In the genomic region with DNA sequence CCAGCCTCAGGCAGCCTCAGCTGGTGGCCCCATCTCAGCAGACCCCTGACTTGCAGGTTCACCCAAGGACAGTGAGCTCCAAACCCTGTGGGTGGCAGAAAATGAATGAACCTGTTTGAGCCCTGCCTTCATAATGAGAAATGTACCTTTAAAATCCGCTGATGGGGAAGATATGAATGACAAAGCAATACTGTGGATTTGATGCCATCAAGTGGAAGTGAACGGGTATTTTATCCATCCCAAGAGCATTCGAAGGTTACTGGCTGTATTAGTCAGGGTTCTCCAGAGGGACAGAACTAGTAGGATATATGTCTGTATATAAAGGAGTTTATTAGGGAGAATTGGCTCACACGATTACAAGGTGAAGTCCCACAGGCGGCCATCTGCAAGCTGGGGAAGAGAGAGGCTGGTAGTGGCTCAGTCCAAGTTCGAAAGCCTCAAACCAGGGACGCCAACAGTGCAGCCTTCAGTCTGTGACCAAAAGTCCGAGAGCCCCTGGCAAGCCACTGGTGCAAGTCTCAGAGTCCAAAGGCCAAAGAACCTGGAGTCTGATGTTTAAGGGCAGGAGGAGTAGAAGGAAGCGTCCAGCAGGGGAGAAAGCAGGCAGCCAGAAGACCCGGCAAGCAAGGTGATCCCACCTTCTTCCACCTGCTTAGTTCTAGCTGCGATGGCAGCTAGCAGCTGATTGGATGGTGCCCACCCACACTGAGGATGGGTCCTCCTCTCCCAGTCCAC, we compare ENCODE assay signal across 14 cellular contexts. TPM values are rescaled to one million over a fixed set of nuclear protein-coding genes. Genes with fewer than 3 reads are reported as not detected.
DNase-seq lines count a peak whose midpoint lies in the region; TF ChIP-seq lines count a peak whose summit lies in the region.
"Had no signal": no experiment of that assay in that cellular context is flagged by ENCODE, and none has a peak within 500 bp of the region (broad histone marks: within the 10 kb centered on the region; RNA-seq: fewer than 3 reads in every experiment).

No MANE protein-coding gene starts in this region.

- WGBS in GM23248 (ENCODE audit: low coverage in 1 of 2, low lambda C conversion rate in 2 of 2, missing lambda C conversion rate in 2 of 2), 2 experiments, result 62 to 64% methylated on average over 11 of the region's 11 CpGs

- peaks cover 2% of the 10 kb centered on the region for H3K27me3 Mint-ChIP-seq in activated T-helper 1 cell treated with anti-CD3 and anti-CD28 coated beads, Interleukin-12 subunit alpha, Interleukin-12 subunit beta, Interleukin-2, Interleukin-4 antibody, amounts not matched to agents 30 ng/mL and 10 ng/mL and 1 ng/mL, durations not matched to agents 14 hours and 24 hours and 36 hours (ENCODE audit: insufficient read depth)

- peaks cover 71% of the 10 kb centered on the region for H3K4me1 Mint-ChIP-seq in activated T-helper 1 cell treated with anti-CD3 and anti-CD28 coated beads, Interleukin-12 subunit alpha, Interleukin-12 subunit beta, Interleukin-2, Interleukin-4 antibody, amounts not matched to agents 30 ng/mL and 10 ng/mL and 1 ng/mL, durations not matched to agents 14 hours and 24 hours and 36 hours (ENCODE audit: low read depth)

- H3K4me1 ChIP-seq in BLaER1 treated with 17β-estradiol and CSF1 and Interleukin-3, amounts not matched to agents 10 nM and 100 nM, result peaks cover 87 to 100% (median 97%) of the 10 kb centered on the region in 10 experiments
- no peaks in the 10 kb centered on the region for H3K4me1 ChIP-seq in GM23248 (ENCODE audit: insufficient read depth)
- H3K4me1 ChIP-seq in right atrium auricular region, result peaks cover 0 to 89% of the 10 kb centered on the region in 2 donors
- H3K4me1 ChIP-seq in Karpas-422 (ENCODE audit: low read length), result no peaks in the 10 kb centered on the region

- no peaks in the 10 kb centered on the region for H3K27me3 ChIP-seq in BLaER1 treated with 17β-estradiol and CSF1 and Interleukin-3, amounts not matched to agents 10 nM and 100 nM
- no peaks in the 10 kb centered on the region; the same call in 1 of the 2 replicates for H3K27me3 ChIP-seq in GM23248 (replicated peaks; ENCODE audit: insufficient read depth)
- no peaks in the 10 kb centered on the region for H3K27me3 ChIP-seq in right atrium auricular region
- no peaks in the 10 kb centered on the region for H3K27me3 ChIP-seq in Karpas-422 (ENCODE audit: low read length)
- H3K27me3 ChIP-seq: adrenal gland had no signal

- H2AFZ ChIP-seq in GM23248, result no peak overlapping the region
- H2AFZ ChIP-seq in Karpas-422 (ENCODE audit: low read length), result no peak overlapping the region

- intact Hi-C loops in activated T-helper 1 cell treated with anti-CD3 and anti-CD28 coated beads, Interleukin-12 subunit alpha, Interleukin-12 subunit beta, Interleukin-2, Interleukin-4 antibody, amounts not matched to agents 30 ng/mL and 10 ng/mL and 1 ng/mL, durations not matched to agents 14 hours and 24 hours and 36 hours (cut with micrococcal nuclease), result loop anchor here (5.0 to 10.0 kb wide), 5 partner anchors 191 to 446 kb away; partner anchors contain the start of gene PPP1CB

- peak overlapping the region; percentile 83 to 99 (median 97) for H3K4me2 ChIP-seq in BLaER1 treated with 17β-estradiol and CSF1 and Interleukin-3, amounts not matched to agents 10 nM and 100 nM
- H3K4me2 ChIP-seq in GM23248 (ENCODE audit: unreplicated experiment) (no peak overlapping the region), Karpas-422 (ENCODE audit: low read depth, low read length, poor library complexity, severe bottlenecking) (no peak overlapping the region)

- no peaks in the 10 kb centered on the region for H3K9me3 Mint-ChIP-seq in activated T-helper 1 cell treated with anti-CD3 and anti-CD28 coated beads, Interleukin-12 subunit alpha, Interleukin-12 subunit beta, Interleukin-2, Interleukin-4 antibody, amounts not matched to agents 30 ng/mL and 10 ng/mL and 1 ng/mL, durations not matched to agents 14 hours and 24 hours and 36 hours

- H3K4me3 Mint-ChIP-seq in activated T-helper 1 cell treated with anti-CD3 and anti-CD28 coated beads, Interleukin-12 subunit alpha, Interleukin-12 subunit beta, Interleukin-2, Interleukin-4 antibody, amounts not matched to agents 30 ng/mL and 10 ng/mL and 1 ng/mL, durations not matched to agents 14 hours and 24 hours and 36 hours, result peak overlapping the region; percentile 88

- H3F3A ChIP-seq in GM23248 (ENCODE audit: insufficient read depth), result no peaks in the 10 kb centered on the region

- in situ Hi-C loops in GM23248 (cut with MboI), result no loop called here

- TF ChIP-seq CTCF in right atrium auricular region (IDR thresholded peaks at IDR 0.05), result peak in 1 of 2 donors; percentile 25

- H3K9me2 ChIP-seq in GM23248 (ENCODE audit: insufficient read depth) (no peaks in the 10 kb centered on the region), Karpas-422 (replicated peaks; ENCODE audit: insufficient read depth, low read length) (no peaks in the 10 kb centered on the region)

- H3K9me3 ChIP-seq in BLaER1 treated with 17β-estradiol and CSF1 and Interleukin-3, amounts not matched to agents 10 nM and 100 nM (replicated peaks in 1 of 11), result no peaks in the 10 kb centered on the region
- no peaks in the 10 kb centered on the region for H3K9me3 ChIP-seq in GM23248 (ENCODE audit: low read depth)
- no peaks in the 10 kb centered on the region for H3K9me3 ChIP-seq in right atrium auricular region
- no peaks in the 10 kb centered on the region for H3K9me3 ChIP-seq in Karpas-422 (ENCODE audit: low read length)
- H3K9me3 ChIP-seq: adrenal gland, left lung had no signal

- H3K4me3 ChIP-seq in BLaER1 treated with 17β-estradiol and CSF1 and Interleukin-3, amounts not matched to agents 10 nM and 100 nM, result peak overlapping the region in 2 of 10 experiments; percentile 24 to 30; a peak in 2 of 20 replicates
- H3K4me3 ChIP-seq in GM23248 (no peak overlapping the region), right atrium auricular region (peak overlapping the region in 1 of 2 donors; percentile 34), Karpas-422 (ENCODE audit: low read length) (no peak overlapping the region)
- H3K4me3 ChIP-seq: adrenal gland, left lung had no signal

- H3K27ac Mint-ChIP-seq in activated T-helper 1 cell treated with anti-CD3 and anti-CD28 coated beads, Interleukin-12 subunit alpha, Interleukin-12 subunit beta, Interleukin-2, Interleukin-4 antibody, amounts not matched to agents 30 ng/mL and 10 ng/mL and 1 ng/mL, durations not matched to agents 14 hours and 24 hours and 36 hours, result peak overlapping the region; percentile 99

- peaks cover 2% of the 10 kb centered on the region for H3K36me3 Mint-ChIP-seq in activated T-helper 1 cell treated with anti-CD3 and anti-CD28 coated beads, Interleukin-12 subunit alpha, Interleukin-12 subunit beta, Interleukin-2, Interleukin-4 antibody, amounts not matched to agents 30 ng/mL and 10 ng/mL and 1 ng/mL, durations not matched to agents 14 hours and 24 hours and 36 hours (ENCODE audit: low read depth)

- peaks cover 0 to 16% (median 0%) of the 10 kb centered on the region in 11 experiments; a peak in 2 of 22 replicates for H4K20me1 ChIP-seq in BLaER1 treated with 17β-estradiol and CSF1 and Interleukin-3, amounts not matched to agents 10 nM and 100 nM
- H4K20me1 ChIP-seq in GM23248 (ENCODE audit: insufficient read depth), result no peaks in the 10 kb centered on the region
- no peaks in the 10 kb centered on the region for H4K20me1 ChIP-seq in Karpas-422 (ENCODE audit: insufficient read depth, low read depth, low read length)

- H3K79me2 ChIP-seq in GM23248 (ENCODE audit: insufficient read depth) (no peaks in the 10 kb centered on the region), Karpas-422 (ENCODE audit: low read length) (no peaks in the 10 kb centered on the region)

- DNase-seq in GM23248, result peak; percentile 11
- DNase-seq in activated T-helper 1 cell treated with anti-CD3 and anti-CD28 coated beads, Interleukin-12 subunit alpha, Interleukin-12 subunit beta, Interleukin-2, Interleukin-4 antibody, amounts not matched to agents 30 ng/mL and 10 ng/mL and 1 ng/mL, durations not matched to agents 14 hours and 24 hours and 36 hours (ENCODE audit: low spot score), result no peak
- no peak for DNase-seq in right atrium auricular region (ENCODE audit: low spot score)
- DNase-seq in Karpas-422, result no peak
- no peak for DNase-seq in LoVo (ENCODE audit: low spot score)
- no peak for DNase-seq in HCEC 1CT
- no peak for DNase-seq in C1 segment of cervical spinal cord (lab: John Stamatoyannopoulos, UW)
- DNase-seq: adrenal gland, DMS79 treated with DMSO at 0.1 percent for 48 hours, GOT3, left lung, NCI-H82 had no signal

- peak overlapping the region in 8 of 11 experiments; percentile 73 to 83 (median 78); a peak in 14 of 22 replicates for H3K9ac ChIP-seq in BLaER1 treated with 17β-estradiol and CSF1 and Interleukin-3, amounts not matched to agents 10 nM and 100 nM
- H3K9ac ChIP-seq in GM23248 (no peak overlapping the region), Karpas-422 (ENCODE audit: low read length) (no peak overlapping the region)

- H3K36me3 ChIP-seq in BLaER1 treated with 17β-estradiol and CSF1 and Interleukin-3, amounts not matched to agents 10 nM and 100 nM, result no peaks in the 10 kb centered on the region
- H3K36me3 ChIP-seq in GM23248 (ENCODE audit: low read depth) (no peaks in the 10 kb centered on the region), right atrium auricular region (no peaks in the 10 kb centered on the region), Karpas-422 (ENCODE audit: insufficient read depth, low read length) (no peaks in the 10 kb centered on the region)
- H3K36me3 ChIP-seq: adrenal gland, left lung had no signal

- peak overlapping the region in 9 of 11 experiments; percentile 54 to 93 (median 85); a peak in 18 of 22 replicates for H3K27ac ChIP-seq in BLaER1 treated with 17β-estradiol and CSF1 and Interleukin-3, amounts not matched to agents 10 nM and 100 nM
- H3K27ac ChIP-seq in GM23248 (no peak overlapping the region), right atrium auricular region (peak overlapping the region; percentile 90 to 94), Karpas-422 (ENCODE audit: low read length) (no peak overlapping the region)

RNA-seq across cellular contexts. Expression of gene TOGARAM2, which starts 32.1 kb away (rescaled TPM):
- total RNA-seq in GM23248 (2014; rRNA removed; shearing (Covaris generic)), result not detected in 2 replicates
- 0.03 TPM in 1 of 2 replicates, not detected in the other for polyA plus RNA-seq in GM23248 (2016; fragmentation: Nextera tagmentation; extraction: Ambion mirVana)
- total RNA-seq in activated T-helper 1 cell treated with anti-CD3 and anti-CD28 coated beads, Interleukin-12 subunit alpha, Interleukin-12 subunit beta, Interleukin-2, Interleukin-4 antibody, amounts not matched to agents 30 ng/mL and 10 ng/mL and 1 ng/mL, durations not matched to agents 14 hours and 24 hours and 36 hours, result 5.8 and 6.0 TPM in 2 replicates
- 1 to 10 TPM; 2.0 to 6.6 TPM for total RNA-seq in right atrium auricular region
- total RNA-seq in Karpas-422 (2014; rRNA removed; shearing (Covaris generic); ENCODE audit: low replicate concordance), result not detected in 2 replicates
- total RNA-seq: renal cortical epithelial cell had no signal

Comparison
In these comparisons a context has a peak if more than half of its experiments do, and no peak if none do; other contexts are left out.
1. H3K27ac ChIP-seq: peak in BLaER1 treated with 17β-estradiol and CSF1 and Interleukin-3, amounts not matched to agents 10 nM and 100 nM (9 of 11) and right atrium auricular region (2 of 2); none in GM23248 (single experiment) and Karpas-422 (single experiment).
2. H3K4me2 ChIP-seq: peak in BLaER1 treated with 17β-estradiol and CSF1 and Interleukin-3, amounts not matched to agents 10 nM and 100 nM (11 of 11); none in GM23248 (single experiment) and Karpas-422 (single experiment).
3. H3K9ac ChIP-seq: peak in BLaER1 treated with 17β-estradiol and CSF1 and Interleukin-3, amounts not matched to agents 10 nM and 100 nM (8 of 11); none in GM23248 (single experiment) and Karpas-422 (single experiment).